In genomic region chr3:13424865-13425605, GRCh38 we compare ENCODE assay signal across 24 cellular contexts. TPM values are rescaled to one million over a fixed set of nuclear protein-coding genes. Genes with fewer than 3 reads are reported as not detected.
"Had no signal": no experiment of that assay in that cellular context is flagged by ENCODE, and none has a peak within 500 bp of the region (broad histone marks: within the 10 kb centered on the region; RNA-seq: fewer than 3 reads in every experiment).

No MANE protein-coding gene starts in this region.

- H3K36me3 ChIP-seq: spleen, thoracic aorta had no signal

- H3K9me3 ChIP-seq: mucosa of descending colon, spleen, thoracic aorta had no signal

- FAIRE-seq: keratinocyte had no signal

- H3K27ac Mint-ChIP-seq: brain, progenitor cell of endocrine pancreas, type B pancreatic cell had no signal

- H3K36me3 Mint-ChIP-seq: brain, type B pancreatic cell had no signal

- DNase-seq: activated CD4-positive, alpha-beta T cell treated with anti-CD3 and anti-CD28 coated beads, Interleukin-2, amount 50 U/mL, for 4 hours; activated effector memory CD4-positive, alpha-beta T cell treated with Interleukin-2 at 50 U/mL for 16 hours; activated naive CD4-positive, alpha-beta T cell treated with anti-CD3 and anti-CD28 coated beads, Interleukin-2, amount 10 ng/mL, durations not matched to agents 7 days and 5 days; activated T-cell treated with anti-CD3 and anti-CD28 coated beads, Interleukin-2, amount 50 U/mL, for 48 hours; aorta; caudate nucleus; dermis blood vessel endothelial cell; effector memory CD4-positive, alpha-beta T cell; foreskin keratinocyte; left colon; mesendoderm; mucosa of descending colon; retina; spleen; stimulated activated CD4-positive, alpha-beta T cell treated with anti-CD3 and anti-CD28 coated beads, Interleukin-4, amount 100 ng/mL, for 1 hour; stimulated activated naive CD4-positive, alpha-beta T cell treated with Interleukin-2 at 50 U/mL for 16 hours; T-helper 1 cell; T-helper 9 cell had no signal

- H3K4me3 ChIP-seq: mucosa of descending colon, spleen, thoracic aorta had no signal

- H3K9me3 Mint-ChIP-seq: neural crest cell, type B pancreatic cell had no signal

- H3K27ac ChIP-seq: foreskin keratinocyte, spleen, thoracic aorta had no signal

- H3K27me3 Mint-ChIP-seq: activated naive CD4-positive, alpha-beta T cell treated with anti-CD3 and anti-CD28 coated beads, Interleukin-2, amount 10 ng/mL, durations not matched to agents 7 days and 5 days; progenitor cell of endocrine pancreas had no signal

- H3K4me3 Mint-ChIP-seq: activated naive CD4-positive, alpha-beta T cell treated with anti-CD3 and anti-CD28 coated beads, Interleukin-2, amount 10 ng/mL, durations not matched to agents 7 days and 5 days; brain; neural crest cell; type B pancreatic cell had no signal

- H3K4me1 ChIP-seq: foreskin keratinocyte had no signal

- ATAC-seq: foreskin keratinocyte, mucosa of descending colon had no signal

RNA-seq across cellular contexts. Expression of gene NUP210, which starts 4.9 kb away (rescaled TPM):
- total RNA-seq: foreskin keratinocyte had no signal
